In the genomic region with DNA sequence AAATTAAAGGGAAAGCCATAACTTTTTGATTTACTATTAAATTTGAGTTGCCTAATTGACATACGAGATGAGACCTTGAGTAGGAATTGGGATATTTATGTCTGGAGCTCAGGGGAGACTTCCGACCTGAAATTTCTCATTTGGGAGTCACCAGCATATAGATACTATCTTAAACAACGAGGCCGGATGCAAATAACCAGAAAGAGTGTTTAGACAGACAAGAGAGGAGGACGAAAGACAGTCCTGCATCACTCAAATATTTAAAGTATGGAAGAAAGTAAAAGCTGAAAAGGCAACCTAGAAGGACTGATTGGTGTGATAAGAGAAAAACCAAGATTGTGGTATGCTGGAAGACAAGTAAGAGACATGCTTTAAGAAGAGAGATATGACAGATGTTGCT, we compare ENCODE assay signal across 23 cellular contexts.
DNase-seq lines count a peak whose midpoint lies in the region; ATAC-seq and TF ChIP-seq lines count a peak whose summit lies in the region.
"Had no signal": no experiment of that assay in that cellular context is flagged by ENCODE, and none has a peak within 500 bp of the region (broad histone marks: within the 10 kb centered on the region; RNA-seq: fewer than 3 reads in every experiment).

No MANE protein-coding gene starts in this region.

- H3K9me3 ChIP-seq in smooth muscle cell (replicated peaks; ENCODE audit: low read depth): no peaks in the 10 kb centered on the region
- H3K9me3 ChIP-seq: BE2C, BLaER1 had no signal

- no peaks in the 10 kb centered on the region for H3K79me2 ChIP-seq in smooth muscle cell (ENCODE audit: low read depth)

- TF ChIP-seq CTCF in smooth muscle cell (IDR thresholded peaks at IDR 0.05; ENCODE audit: borderline replicate concordance, insufficient read depth, poor library complexity, severe bottlenecking): no peak

- no peak overlapping the region for H3K4me3 ChIP-seq in smooth muscle cell
- H3K4me3 ChIP-seq: BLaER1, GM12878 had no signal

- peak; percentile 23 for DNase-seq in ELR (ENCODE audit: low read depth)
- peak; percentile 52 for DNase-seq in islet precursor cell
- no peak for DNase-seq in smooth muscle cell (lab: John Stamatoyannopoulos, UW; ENCODE audit: unreplicated experiment)
- no peak for DNase-seq in EL
- DNase-seq in SIG-M5 treated with dmso at 0.1 percent for 504 hours (lab: John Stamatoyannopoulos, UW; ENCODE audit: unreplicated experiment): no peak
- no peak for DNase-seq in T-helper 2 cell
- DNase-seq: ACHN; BE2C; C1 segment of cervical spinal cord; CD4-positive, alpha-beta memory T cell; CD4-positive, CD25-positive, alpha-beta regulatory T cell; CD8-positive, alpha-beta memory T cell; COR-L47; DMS 273 treated with DMSO at 0.1 percent for 48 hours; DMS153; DMS53; DMS79; DND-41; GDM1 had no signal

- no peak overlapping the region for H3K27ac ChIP-seq in smooth muscle cell (ENCODE audit: low read depth)
- H3K27ac ChIP-seq: 22Rv1, BLaER1 had no signal

- peak; percentile 79 for ATAC-seq in SK-N-SH treated with all-trans-retinoic acid at 6 μM for 48 hours
- ATAC-seq: GM12878 had no signal

- no peak overlapping the region for H3K9ac ChIP-seq in smooth muscle cell (ENCODE audit: low read depth)
- H3K9ac ChIP-seq: BLaER1 had no signal

- 50% methylated on average over 5 of the region's 5 CpGs for WGBS in smooth muscle cell (ENCODE audit: low lambda C conversion rate)

- peak overlapping the region; percentile 27 for H3K4me2 ChIP-seq in smooth muscle cell
- H3K4me2 ChIP-seq: BLaER1 had no signal

- H3K36me3 ChIP-seq in smooth muscle cell (ENCODE audit: low read depth): no peaks in the 10 kb centered on the region
- H3K36me3 ChIP-seq: BE2C, BLaER1 had no signal

- H3F3A ChIP-seq in smooth muscle cell (ENCODE audit: low read depth): no peaks in the 10 kb centered on the region

- no peaks in the 10 kb centered on the region for H3K27me3 ChIP-seq in smooth muscle cell (ENCODE audit: low read depth)
- H3K27me3 ChIP-seq: BE2C, BLaER1 had no signal

- H2AFZ ChIP-seq in smooth muscle cell (ENCODE audit: low read depth): peak overlapping the region; percentile 51

- no peaks in the 10 kb centered on the region for H4K20me1 ChIP-seq in smooth muscle cell (ENCODE audit: low read depth)
- H4K20me1 ChIP-seq: BLaER1 had no signal

- no peaks in the 10 kb centered on the region for H3K4me1 ChIP-seq in smooth muscle cell (ENCODE audit: low read depth)
- H3K4me1 ChIP-seq: BE2C, BLaER1 had no signal

TF ChIP-seq in SK-N-SH treated with all-trans-retinoic acid at 6 μM for 48 hours, 23 proteins besides CTCF, POLR2A, EP300 and RAD21 (continues in another document):
- TF ChIP-seq ESRRG (CRISPR knock-in tag; IDR thresholded peaks at IDR 0.05) (no peak), ZFP30 (CRISPR knock-in tag; IDR thresholded peaks at IDR 0.05) (no peak), ZC3H10 (CRISPR knock-in tag; IDR thresholded peaks at IDR 0.05) (no peak; the same call in 1 of the 2 replicates), ZFP3 (CRISPR knock-in tag; IDR thresholded peaks at IDR 0.05) (no peak), TCF4 (CRISPR knock-in tag; IDR thresholded peaks at IDR 0.05; ENCODE audit: borderline replicate concordance) (no peak), BACH2 (CRISPR knock-in tag; IDR thresholded peaks at IDR 0.05; ENCODE audit: borderline replicate concordance) (no peak), GLIS3 (CRISPR knock-in tag; IDR thresholded peaks at IDR 0.05) (no peak), ARNTL (CRISPR knock-in tag; IDR thresholded peaks at IDR 0.05; ENCODE audit: borderline replicate concordance, low read depth) (no peak), ZNF8 (CRISPR knock-in tag; IDR thresholded peaks at IDR 0.05) (no peak), ZNF70 (CRISPR knock-in tag; IDR thresholded peaks at IDR 0.05) (no peak), OSR1 (CRISPR knock-in tag; IDR thresholded peaks at IDR 0.05) (no peak), ZNF565 (CRISPR knock-in tag; conservative IDR thresholded peaks at IDR 0.05; ENCODE audit: low read depth) (no peak), CSDC2 (CRISPR knock-in tag; IDR thresholded peaks at IDR 0.05) (0 out of 2 replicates have a peak, but pooled peaks have one; percentile 69), RARB (CRISPR knock-in tag; IDR thresholded peaks at IDR 0.05) (no peak), ISL1 (CRISPR knock-in tag; IDR thresholded peaks at IDR 0.05) (peak; percentile 91)
- TF ChIP-seq, protein P1, sequence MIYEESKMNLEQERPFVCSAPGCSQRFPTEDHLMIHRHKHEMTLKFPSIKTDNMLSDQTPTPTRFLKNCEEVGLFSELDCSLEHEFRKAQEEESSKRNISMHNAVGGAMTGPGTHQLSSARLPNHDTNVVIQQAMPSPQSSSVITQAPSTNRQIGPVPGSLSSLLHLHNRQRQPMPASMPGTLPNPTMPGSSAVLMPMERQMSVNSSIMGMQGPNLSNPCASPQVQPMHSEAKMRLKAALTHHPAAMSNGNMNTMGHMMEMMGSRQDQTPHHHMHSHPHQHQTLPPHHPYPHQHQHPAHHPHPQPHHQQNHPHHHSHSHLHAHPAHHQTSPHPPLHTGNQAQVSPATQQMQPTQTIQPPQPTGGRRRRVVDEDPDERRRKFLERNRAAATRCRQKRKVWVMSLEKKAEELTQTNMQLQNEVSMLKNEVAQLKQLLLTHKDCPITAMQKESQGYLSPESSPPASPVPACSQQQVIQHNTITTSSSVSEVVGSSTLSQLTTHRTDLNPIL (CRISPR knock-in tag; IDR thresholded peaks at IDR 0.05; ENCODE audit: low read depth): 0 out of 2 replicates have a peak, but pooled peaks have one; percentile 14
- TF ChIP-seq, protein P2, sequence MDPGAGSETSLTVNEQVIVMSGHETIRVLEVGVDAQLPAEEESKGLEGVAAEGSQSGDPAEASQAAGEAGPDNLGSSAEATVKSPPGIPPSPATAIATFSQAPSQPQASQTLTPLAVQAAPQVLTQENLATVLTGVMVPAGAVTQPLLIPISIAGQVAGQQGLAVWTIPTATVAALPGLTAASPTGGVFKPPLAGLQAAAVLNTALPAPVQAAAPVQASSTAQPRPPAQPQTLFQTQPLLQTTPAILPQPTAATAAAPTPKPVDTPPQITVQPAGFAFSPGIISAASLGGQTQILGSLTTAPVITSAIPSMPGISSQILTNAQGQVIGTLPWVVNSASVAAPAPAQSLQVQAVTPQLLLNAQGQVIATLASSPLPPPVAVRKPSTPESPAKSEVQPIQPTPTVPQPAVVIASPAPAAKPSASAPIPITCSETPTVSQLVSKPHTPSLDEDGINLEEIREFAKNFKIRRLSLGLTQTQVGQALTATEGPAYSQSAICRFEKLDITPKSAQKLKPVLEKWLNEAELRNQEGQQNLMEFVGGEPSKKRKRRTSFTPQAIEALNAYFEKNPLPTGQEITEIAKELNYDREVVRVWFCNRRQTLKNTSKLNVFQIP (CRISPR knock-in tag; IDR thresholded peaks at IDR 0.05; ENCODE audit: borderline replicate concordance, low read depth): 0 out of 2 replicates have a peak, but pooled peaks have one; percentile 15
- TF ChIP-seq, protein P3, sequence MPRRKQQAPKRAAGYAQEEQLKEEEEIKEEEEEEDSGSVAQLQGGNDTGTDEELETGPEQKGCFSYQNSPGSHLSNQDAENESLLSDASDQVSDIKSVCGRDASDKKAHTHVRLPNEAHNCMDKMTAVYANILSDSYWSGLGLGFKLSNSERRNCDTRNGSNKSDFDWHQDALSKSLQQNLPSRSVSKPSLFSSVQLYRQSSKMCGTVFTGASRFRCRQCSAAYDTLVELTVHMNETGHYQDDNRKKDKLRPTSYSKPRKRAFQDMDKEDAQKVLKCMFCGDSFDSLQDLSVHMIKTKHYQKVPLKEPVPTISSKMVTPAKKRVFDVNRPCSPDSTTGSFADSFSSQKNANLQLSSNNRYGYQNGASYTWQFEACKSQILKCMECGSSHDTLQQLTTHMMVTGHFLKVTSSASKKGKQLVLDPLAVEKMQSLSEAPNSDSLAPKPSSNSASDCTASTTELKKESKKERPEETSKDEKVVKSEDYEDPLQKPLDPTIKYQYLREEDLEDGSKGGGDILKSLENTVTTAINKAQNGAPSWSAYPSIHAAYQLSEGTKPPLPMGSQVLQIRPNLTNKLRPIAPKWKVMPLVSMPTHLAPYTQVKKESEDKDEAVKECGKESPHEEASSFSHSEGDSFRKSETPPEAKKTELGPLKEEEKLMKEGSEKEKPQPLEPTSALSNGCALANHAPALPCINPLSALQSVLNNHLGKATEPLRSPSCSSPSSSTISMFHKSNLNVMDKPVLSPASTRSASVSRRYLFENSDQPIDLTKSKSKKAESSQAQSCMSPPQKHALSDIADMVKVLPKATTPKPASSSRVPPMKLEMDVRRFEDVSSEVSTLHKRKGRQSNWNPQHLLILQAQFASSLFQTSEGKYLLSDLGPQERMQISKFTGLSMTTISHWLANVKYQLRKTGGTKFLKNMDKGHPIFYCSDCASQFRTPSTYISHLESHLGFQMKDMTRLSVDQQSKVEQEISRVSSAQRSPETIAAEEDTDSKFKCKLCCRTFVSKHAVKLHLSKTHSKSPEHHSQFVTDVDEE (CRISPR knock-in tag; IDR thresholded peaks at IDR 0.05): no peak
- TF ChIP-seq, protein P4, sequence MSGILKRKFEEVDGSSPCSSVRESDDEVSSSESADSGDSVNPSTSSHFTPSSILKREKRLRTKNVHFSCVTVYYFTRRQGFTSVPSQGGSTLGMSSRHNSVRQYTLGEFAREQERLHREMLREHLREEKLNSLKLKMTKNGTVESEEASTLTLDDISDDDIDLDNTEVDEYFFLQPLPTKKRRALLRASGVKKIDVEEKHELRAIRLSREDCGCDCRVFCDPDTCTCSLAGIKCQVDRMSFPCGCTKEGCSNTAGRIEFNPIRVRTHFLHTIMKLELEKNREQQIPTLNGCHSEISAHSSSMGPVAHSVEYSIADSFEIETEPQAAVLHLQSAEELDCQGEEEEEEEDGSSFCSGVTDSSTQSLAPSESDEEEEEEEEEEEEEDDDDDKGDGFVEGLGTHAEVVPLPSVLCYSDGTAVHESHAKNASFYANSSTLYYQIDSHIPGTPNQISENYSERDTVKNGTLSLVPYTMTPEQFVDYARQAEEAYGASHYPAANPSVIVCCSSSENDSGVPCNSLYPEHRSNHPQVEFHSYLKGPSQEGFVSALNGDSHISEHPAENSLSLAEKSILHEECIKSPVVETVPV (CRISPR knock-in tag; IDR thresholded peaks at IDR 0.05): no peak

Comparison
In these comparisons a context has a peak if more than half of its experiments do, and no peak if none do; other contexts are left out.
1. DNase-seq: peak in ELR (single experiment) and islet precursor cell (single experiment); none in smooth muscle cell (single experiment), EL (single experiment), SIG-M5 treated with dmso at 0.1 percent for 504 hours (single experiment) and T-helper 2 cell (0 of 5).